ENCODE assay signal across 1 cellular context in the genomic region with DNA sequence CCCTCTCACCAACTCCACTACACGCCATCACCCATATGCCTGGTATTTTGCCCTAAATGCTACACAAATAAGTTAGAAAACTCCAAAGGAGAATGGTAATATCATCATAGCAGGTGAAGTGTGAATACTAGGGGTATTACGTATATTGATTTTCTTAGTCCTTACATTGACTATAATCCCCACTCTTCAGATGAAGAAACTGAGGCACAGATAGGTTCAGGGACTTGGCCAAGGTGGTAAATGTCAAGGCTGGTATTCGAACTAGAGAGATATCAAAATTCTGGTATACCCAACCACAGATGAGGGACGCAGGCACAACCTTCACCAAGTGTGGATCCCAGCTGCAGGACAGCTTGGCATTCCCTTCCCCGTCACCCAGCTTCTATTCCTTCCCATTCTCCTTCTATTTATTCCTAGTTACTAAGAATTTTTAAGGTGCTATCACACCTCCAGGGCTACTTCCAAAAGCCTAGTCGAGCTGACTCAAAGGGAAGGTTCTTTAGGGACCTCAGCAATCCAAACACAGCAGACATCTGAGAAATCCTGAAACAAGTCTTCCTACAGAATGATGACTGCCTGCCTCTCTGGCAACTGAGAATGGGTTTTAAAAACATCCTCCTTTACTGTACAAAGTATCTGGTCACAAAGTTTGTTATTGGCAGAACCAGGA.
TF ChIP-seq lines count a peak whose summit lies in the region.

No MANE protein-coding gene starts in this region.

TF ChIP-seq in HCT116, 20 proteins besides CTCF, POLR2A, EP300 and RAD21:
- no peak for TF ChIP-seq CBX3 (IDR thresholded peaks at IDR 0.05; ENCODE audit: low read depth)
